Comparison of ENCODE assay signal across 18 cellular contexts in genomic region chr13:41028051-41028450, GRCh38.
"Had no signal": no experiment of that assay in that cellular context is flagged by ENCODE, and none has a peak within 500 bp of the region (broad histone marks: within the 10 kb centered on the region; RNA-seq: fewer than 3 reads in every experiment).

No MANE protein-coding gene starts in this region.

- ATAC-seq: activated CD8-positive, alpha-beta memory T cell treated with anti-CD3 and anti-CD28 coated beads, Interleukin-2, amount 10 ng/mL, durations not matched to agents 7 days and 5 days; gastroesophageal sphincter; left lung; naive thymus-derived CD4-positive, alpha-beta T cell; stimulated activated memory B cell treated with anti-CD40 and anti-IgM and Interleukin-4, amounts not matched to agents 10 μg/mL and 1 μg/mL and 100 μg/mL, for 72 hours had no signal

- H3K27ac ChIP-seq: esophagus squamous epithelium, gastroesophageal sphincter, left lung, thyroid gland, uterus, VCaP had no signal

- H3K9me3 ChIP-seq: esophagus squamous epithelium, gastroesophageal sphincter, left lung, thyroid gland, uterus had no signal

- DNase-seq: activated CD4-positive, alpha-beta T cell treated with anti-CD3 and anti-CD28 coated beads for 1 hour; activated CD4-positive, alpha-beta T cell treated with anti-CD3 and anti-CD28 coated beads, Interleukin-2, amount 50 U/mL, for 48 hours; activated CD8-positive, alpha-beta memory T cell treated with anti-CD3 and anti-CD28 coated beads, Interleukin-2, amount 10 ng/mL, durations not matched to agents 7 days and 5 days; activated naive CD4-positive, alpha-beta T cell treated with anti-CD3 and anti-CD28 coated beads, Interleukin-2, amount 10 ng/mL, durations not matched to agents 7 days and 5 days; activated T-cell treated with anti-CD3 and anti-CD28 coated beads, Interleukin-2, amount 50 U/mL, for 1 hour; esophagus squamous epithelium; left lung; mammary epithelial cell; naive thymus-derived CD4-positive, alpha-beta T cell; stimulated activated CD4-positive, alpha-beta T cell treated with anti-CD3 and anti-CD28 coated beads, Interleukin-2, amount 100 ng/mL, for 48 hours; thyroid gland; uterus had no signal

- H3K36me3 ChIP-seq: left lung, thyroid gland, uterus had no signal

- H3K27me3 Mint-ChIP-seq: activated CD8-positive, alpha-beta memory T cell treated with anti-CD3 and anti-CD28 coated beads, Interleukin-2, amount 10 ng/mL, durations not matched to agents 7 days and 5 days; activated naive CD4-positive, alpha-beta T cell treated with anti-CD3 and anti-CD28 coated beads, Interleukin-2, amount 10 ng/mL, durations not matched to agents 7 days and 5 days; naive thymus-derived CD4-positive, alpha-beta T cell; stimulated activated memory B cell treated with anti-CD40 and anti-IgM and Interleukin-4, amounts not matched to agents 10 μg/mL and 1 μg/mL and 100 μg/mL, for 72 hours had no signal

- H3K27ac Mint-ChIP-seq: activated CD8-positive, alpha-beta memory T cell treated with anti-CD3 and anti-CD28 coated beads, Interleukin-2, amount 10 ng/mL, durations not matched to agents 7 days and 5 days; activated naive CD4-positive, alpha-beta T cell treated with anti-CD3 and anti-CD28 coated beads, Interleukin-2, amount 10 ng/mL, durations not matched to agents 7 days and 5 days; stimulated activated memory B cell treated with anti-CD40 and anti-IgM and Interleukin-4, amounts not matched to agents 10 μg/mL and 1 μg/mL and 100 μg/mL, for 72 hours had no signal

- H3K27me3 ChIP-seq: esophagus squamous epithelium, gastroesophageal sphincter, left lung, thyroid gland, uterus had no signal

- H3K9me3 Mint-ChIP-seq: activated naive CD4-positive, alpha-beta T cell treated with anti-CD3 and anti-CD28 coated beads, Interleukin-2, amount 10 ng/mL, durations not matched to agents 7 days and 5 days; stimulated activated memory B cell treated with anti-CD40 and anti-IgM and Interleukin-4, amounts not matched to agents 10 μg/mL and 1 μg/mL and 100 μg/mL, for 72 hours had no signal

- H3K4me3 Mint-ChIP-seq: activated CD8-positive, alpha-beta memory T cell treated with anti-CD3 and anti-CD28 coated beads, Interleukin-2, amount 10 ng/mL, durations not matched to agents 7 days and 5 days; activated naive CD4-positive, alpha-beta T cell treated with anti-CD3 and anti-CD28 coated beads, Interleukin-2, amount 10 ng/mL, durations not matched to agents 7 days and 5 days; naive thymus-derived CD4-positive, alpha-beta T cell; stimulated activated memory B cell treated with anti-CD40 and anti-IgM and Interleukin-4, amounts not matched to agents 10 μg/mL and 1 μg/mL and 100 μg/mL, for 72 hours had no signal

- FAIRE-seq: colon, endometrium, islet of Langerhans had no signal

- H3K4me1 ChIP-seq: uterus had no signal

- H3K4me3 ChIP-seq: esophagus squamous epithelium, gastroesophageal sphincter, left lung, thyroid gland, uterus had no signal
